33 cellular contexts compared by ENCODE assay signal in the genomic region with DNA sequence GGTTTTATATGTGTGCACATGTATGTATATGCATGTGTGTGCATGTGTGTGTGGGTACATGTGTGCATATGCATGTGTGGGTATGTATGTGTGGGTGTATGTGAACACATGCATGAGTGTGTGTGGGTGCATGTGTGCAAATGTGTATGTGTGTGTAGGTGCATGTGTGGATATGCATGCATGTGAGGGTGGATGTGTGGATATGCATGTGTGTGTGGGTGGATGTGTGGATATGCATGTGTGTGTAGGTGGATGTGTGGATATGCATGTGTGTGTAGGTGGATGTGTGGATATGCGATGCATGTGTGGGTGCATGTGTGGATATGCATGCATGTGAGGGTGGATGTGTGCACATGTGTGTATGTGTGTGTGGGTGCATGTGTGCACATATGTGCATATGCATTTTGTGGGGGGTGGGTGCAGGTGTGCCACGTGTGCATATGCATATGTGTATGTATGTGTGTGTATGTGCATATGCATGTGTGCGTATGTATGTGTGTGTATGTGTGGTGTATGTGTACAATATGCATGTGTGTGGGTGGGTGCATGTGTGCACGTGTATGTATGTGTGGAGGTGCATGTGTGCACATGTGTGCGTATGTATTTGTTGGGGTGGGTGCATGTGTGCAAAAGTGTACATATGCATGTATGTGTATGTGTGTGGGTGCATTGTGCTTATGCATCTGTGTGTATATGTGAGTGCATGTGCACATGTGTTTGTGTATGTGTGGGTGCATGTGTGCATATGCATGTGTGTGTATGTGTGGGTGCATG.
"Had no signal": no experiment of that assay in that cellular context is flagged by ENCODE, and none has a peak within 500 bp of the region (broad histone marks: within the 10 kb centered on the region; RNA-seq: fewer than 3 reads in every experiment).

No MANE protein-coding gene starts in this region.

- H3K36me3 Mint-ChIP-seq: immature natural killer cell; memory B cell; mesothelial cell of epicardium; naive B cell; natural killer cell treated with Interleukin-12 subunit alpha and Interleukin-12 subunit beta and Interleukin-15 and Interleukin-18, amount 100 ng/mL, for 72 hours; stimulated activated effector memory CD8-positive, alpha-beta T cell treated with anti-CD3 and anti-CD28 coated beads, Interleukin-12 subunit alpha, Interleukin-12 subunit beta, amount 100 ng/mL, for 72 hours had no signal

- ATAC-seq: esophagus mucosa; gastroesophageal sphincter; heart right ventricle; left ventricle myocardium superior; mucosa of descending colon; natural killer cell treated with Interleukin-12 subunit alpha and Interleukin-12 subunit beta and Interleukin-15 and Interleukin-18, amount 100 ng/mL, for 72 hours; stimulated activated effector memory CD8-positive, alpha-beta T cell treated with anti-CD3 and anti-CD28 coated beads, Interleukin-12 subunit alpha, Interleukin-12 subunit beta, amount 100 ng/mL, for 72 hours had no signal

- H3K27me3 ChIP-seq: colonic mucosa, gastroesophageal sphincter, neutrophil, right atrium auricular region, sigmoid colon, stomach, tibial artery, upper lobe of left lung, uterus had no signal

- DNase-seq: colonic mucosa; effector CD8-positive, alpha-beta T cell; endodermal cell; foreskin fibroblast; heart right ventricle; hippocampal formation; immature natural killer cell; islet precursor cell; kidney glomerular epithelial cell; left ventricle myocardium superior; mucosa of descending colon; naive B cell; sigmoid colon; stimulated activated CD4-positive, alpha-beta T cell treated with anti-CD3 and anti-CD28 coated beads, Interleukin-2, amount 100 ng/mL, for 24 hours; stimulated activated CD4-positive, alpha-beta T cell treated with anti-CD3 and anti-CD28 coated beads, Interleukin-4, amount 100 ng/mL, for 24 hours; stimulated activated naive CD4-positive, alpha-beta T cell treated with Interleukin-2 at 50 U/mL for 16 hours; stomach; tibial artery; upper lobe of left lung; uterus had no signal

- H3K4me3 Mint-ChIP-seq: central memory CD8-positive, alpha-beta T cell; dendritic cell treated with granulocyte-macrophage colony-stimulating factor and Interleukin-4, amounts not matched to agents 40 ng/mL and 50 ng/mL, for 4 days; endodermal cell; immature natural killer cell; memory B cell; mesothelial cell of epicardium; naive B cell; natural killer cell treated with Interleukin-12 subunit alpha and Interleukin-12 subunit beta and Interleukin-15 and Interleukin-18, amount 100 ng/mL, for 72 hours; stimulated activated effector memory CD8-positive, alpha-beta T cell treated with anti-CD3 and anti-CD28 coated beads, Interleukin-12 subunit alpha, Interleukin-12 subunit beta, amount 100 ng/mL, for 72 hours had no signal

- H3K27ac ChIP-seq: colonic mucosa, epithelial cell of prostate, gastroesophageal sphincter, heart right ventricle, neutrophil, prostate gland, right atrium auricular region, sigmoid colon, stomach, tibial artery, upper lobe of left lung, uterus had no signal

- H3K36me3 ChIP-seq: colonic mucosa, gastroesophageal sphincter, heart right ventricle, neutrophil, prostate gland, right atrium auricular region, sigmoid colon, stomach, tibial artery, upper lobe of left lung, uterus had no signal

- H3K9me3 ChIP-seq: colonic mucosa, gastroesophageal sphincter, mucosa of descending colon, neutrophil, prostate gland, right atrium auricular region, sigmoid colon, stomach, tibial artery, upper lobe of left lung, uterus had no signal

- H3K4me1 Mint-ChIP-seq: central memory CD8-positive, alpha-beta T cell; endodermal cell; immature natural killer cell; memory B cell; naive B cell; stimulated activated effector memory CD8-positive, alpha-beta T cell treated with anti-CD3 and anti-CD28 coated beads, Interleukin-12 subunit alpha, Interleukin-12 subunit beta, amount 100 ng/mL, for 72 hours had no signal

- H3K4me1 ChIP-seq: colonic mucosa, heart right ventricle, prostate gland, right atrium auricular region, tibial artery, upper lobe of left lung, uterus had no signal

- H3K4me3 ChIP-seq: colonic mucosa, gastroesophageal sphincter, heart right ventricle, lung, mucosa of descending colon, prostate gland, right atrium auricular region, sigmoid colon, stomach, tibial artery, upper lobe of left lung, uterus had no signal

- H3K9me3 Mint-ChIP-seq: central memory CD8-positive, alpha-beta T cell; endodermal cell had no signal

- H3K27ac Mint-ChIP-seq: dendritic cell treated with granulocyte-macrophage colony-stimulating factor and Interleukin-4, amounts not matched to agents 40 ng/mL and 50 ng/mL, for 4 days; endodermal cell; immature natural killer cell; memory B cell; mesothelial cell of epicardium; naive B cell; stimulated activated effector memory CD8-positive, alpha-beta T cell treated with anti-CD3 and anti-CD28 coated beads, Interleukin-12 subunit alpha, Interleukin-12 subunit beta, amount 100 ng/mL, for 72 hours had no signal
